9 cellular contexts compared by ENCODE assay signal in genomic region chr6:48826884-48827701, GRCh38.
A peak's percentile ranks its signal among the peaks of the same experiment; 100 is the strongest.
DNase-seq lines count a peak whose midpoint lies in the region; ATAC-seq and TF ChIP-seq lines count a peak whose summit lies in the region.
"Had no signal": no experiment of that assay in that cellular context is flagged by ENCODE, and none has a peak within 500 bp of the region (broad histone marks: within the 10 kb centered on the region; RNA-seq: fewer than 3 reads in every experiment).

No MANE protein-coding gene starts in this region.

- H3F3A ChIP-seq in MM.1S (ENCODE audit: insufficient read depth, low read length): no peaks in the 10 kb centered on the region

- no peaks in the 10 kb centered on the region for H4K20me1 ChIP-seq in hepatocyte (ENCODE audit: insufficient read depth, poor library complexity, severe bottlenecking)
- H4K20me1 ChIP-seq in MM.1S (ENCODE audit: insufficient read depth, low read length): no peaks in the 10 kb centered on the region
- H4K20me1 ChIP-seq in Karpas-422 (ENCODE audit: insufficient read depth, low read depth, low read length): no peaks in the 10 kb centered on the region

- H3K9me2 ChIP-seq in hepatocyte (replicated peaks; ENCODE audit: insufficient read depth) (no peaks in the 10 kb centered on the region), MM.1S (replicated peaks; ENCODE audit: insufficient read depth, low read length) (no peaks in the 10 kb centered on the region), Karpas-422 (replicated peaks; ENCODE audit: insufficient read depth, low read length) (no peaks in the 10 kb centered on the region)

- WGBS in hepatocyte (ENCODE audit: low lambda C conversion rate, missing lambda C conversion rate): 57% methylated on average over 6 of the region's 6 CpGs
- WGBS in aorta, 2 donors: 15 to 18% methylated on average over 6 of the region's 6 CpGs

- peak overlapping the region; percentile 46 to 75 for H3K27ac ChIP-seq in ascending aorta
- peak overlapping the region; percentile 83 for H3K27ac ChIP-seq in hepatocyte
- H3K27ac ChIP-seq in aorta (ENCODE audit: low read depth in 1 of 2, low read length in 2 of 2): peak overlapping the region; percentile 39 to 47
- H3K27ac ChIP-seq in MM.1S (ENCODE audit: low read length): no peak overlapping the region
- H3K27ac ChIP-seq in Karpas-422 (ENCODE audit: low read length): no peak overlapping the region

- DNase-seq in HS-27A (ENCODE audit: low read depth): peak; percentile 97
- DNase-seq in ascending aorta (ENCODE audit: low spot score in 2 of 2): peak in 1 of 2 donors; percentile 84
- peak; percentile 70 for DNase-seq in hepatocyte (ENCODE audit: low spot score)
- peak; percentile 47 to 79 for DNase-seq in aorta
- DNase-seq in MM.1S: no peak
- DNase-seq in Karpas-422: no peak
- no peak for DNase-seq in activated CD4-positive, alpha-beta T cell treated with anti-CD3 and anti-CD28 coated beads for 4 hours
- DNase-seq: NCI-H1417; stimulated activated CD4-positive, alpha-beta T cell treated with anti-CD3 and anti-CD28 coated beads, Interleukin-2, amount 100 ng/mL, for 48 hours had no signal

- H3K36me3 ChIP-seq in ascending aorta (no peaks in the 10 kb centered on the region), hepatocyte (replicated peaks; ENCODE audit: insufficient read depth, low read depth) (no peaks in the 10 kb centered on the region), aorta (ENCODE audit: control insufficient read depth in 1 of 2, insufficient read depth in 2 of 2, low read length in 1 of 2) (no peaks in the 10 kb centered on the region), MM.1S (replicated peaks; ENCODE audit: insufficient read depth, low read length) (no peaks in the 10 kb centered on the region), Karpas-422 (ENCODE audit: insufficient read depth, low read length) (no peaks in the 10 kb centered on the region)

- no peaks in the 10 kb centered on the region for H3K27me3 ChIP-seq in ascending aorta
- H3K27me3 ChIP-seq in hepatocyte: no peaks in the 10 kb centered on the region
- no peaks in the 10 kb centered on the region for H3K27me3 ChIP-seq in aorta (ENCODE audit: control insufficient read depth in 1 of 2, insufficient read depth in 2 of 2, low read length in 1 of 2)
- no peaks in the 10 kb centered on the region for H3K27me3 ChIP-seq in MM.1S (replicated peaks; ENCODE audit: insufficient read depth, low read length)
- H3K27me3 ChIP-seq in Karpas-422 (ENCODE audit: low read length): no peaks in the 10 kb centered on the region

- peak; percentile 88 for ATAC-seq in aorta (ENCODE audit: low FRiP score)

- peaks cover 0 to 14% of the 10 kb centered on the region in 2 donors for H3K4me1 ChIP-seq in ascending aorta
- peaks cover 4% of the 10 kb centered on the region for H3K4me1 ChIP-seq in hepatocyte (ENCODE audit: insufficient read depth)
- peaks cover 0 to 4% of the 10 kb centered on the region in 2 donors for H3K4me1 ChIP-seq in aorta (ENCODE audit: control insufficient read depth in 1 of 2, insufficient read depth in 2 of 2, low read length in 2 of 2)
- no peaks in the 10 kb centered on the region for H3K4me1 ChIP-seq in MM.1S (ENCODE audit: low read length)
- no peaks in the 10 kb centered on the region for H3K4me1 ChIP-seq in Karpas-422 (ENCODE audit: low read length)

- H3K9me3 ChIP-seq in ascending aorta: no peaks in the 10 kb centered on the region
- no peaks in the 10 kb centered on the region for H3K9me3 ChIP-seq in hepatocyte (ENCODE audit: low read depth)
- no peaks in the 10 kb centered on the region for H3K9me3 ChIP-seq in aorta (ENCODE audit: control insufficient read depth, low read length)
- no peaks in the 10 kb centered on the region for H3K9me3 ChIP-seq in MM.1S (replicated peaks; ENCODE audit: insufficient read depth, low read length)
- no peaks in the 10 kb centered on the region for H3K9me3 ChIP-seq in Karpas-422 (ENCODE audit: low read length)

- H3K9ac ChIP-seq in MM.1S (ENCODE audit: low read length) (no peak overlapping the region), Karpas-422 (ENCODE audit: low read length) (no peak overlapping the region)

- H2AFZ ChIP-seq in hepatocyte (no peak overlapping the region), MM.1S (ENCODE audit: low read length) (no peak overlapping the region), Karpas-422 (ENCODE audit: low read length) (no peak overlapping the region; the same call in 1 of the 2 replicates)

- intact Hi-C loops in ascending aorta (cut with DNase I): loop anchor here (10.0 kb wide), 1 partner anchor 1352 kb away; the partner anchor contains the start of gene CD2AP
- intact Hi-C loops in aorta (cut with DNase I): loop anchor here in 1 of 2 donors (10.0 kb wide), 1 partner anchor 498 kb away; no protein-coding TSS in a partner anchor

- peak overlapping the region; percentile 6 for H3K4me2 ChIP-seq in hepatocyte
- no peak overlapping the region for H3K4me2 ChIP-seq in MM.1S (ENCODE audit: low read depth, low read length)
- H3K4me2 ChIP-seq in Karpas-422 (ENCODE audit: low read depth, low read length, poor library complexity, severe bottlenecking): no peak overlapping the region

- TF ChIP-seq CTCF in ascending aorta (IDR thresholded peaks at IDR 0.05) (no peak), hepatocyte (IDR thresholded peaks at IDR 0.05; ENCODE audit: poor library complexity) (no peak), MM.1S (IDR thresholded peaks at IDR 0.05; ENCODE audit: low read length) (no peak)

- H3K4me3 ChIP-seq in ascending aorta (no peak overlapping the region), hepatocyte (no peak overlapping the region), aorta (ENCODE audit: low read length in 2 of 2) (no peak overlapping the region), MM.1S (ENCODE audit: low read length) (no peak overlapping the region), Karpas-422 (ENCODE audit: low read length) (no peak overlapping the region)

- H3K79me2 ChIP-seq in hepatocyte: no peaks in the 10 kb centered on the region
- H3K79me2 ChIP-seq in MM.1S (ENCODE audit: low read length): no peaks in the 10 kb centered on the region
- no peaks in the 10 kb centered on the region for H3K79me2 ChIP-seq in Karpas-422 (ENCODE audit: low read length)

Comparison
In these comparisons a context has a peak if more than half of its experiments do, and no peak if none do; other contexts are left out.
1. DNase-seq: peak in HS-27A (single experiment), hepatocyte (single experiment) and aorta (2 of 2); none in MM.1S (single experiment), Karpas-422 (single experiment) and activated CD4-positive, alpha-beta T cell treated with anti-CD3 and anti-CD28 coated beads for 4 hours (0 of 2).
2. H3K27ac ChIP-seq: peak in ascending aorta (2 of 2), hepatocyte (single experiment) and aorta (2 of 2); none in MM.1S (single experiment) and Karpas-422 (single experiment).